In the genomic region with DNA sequence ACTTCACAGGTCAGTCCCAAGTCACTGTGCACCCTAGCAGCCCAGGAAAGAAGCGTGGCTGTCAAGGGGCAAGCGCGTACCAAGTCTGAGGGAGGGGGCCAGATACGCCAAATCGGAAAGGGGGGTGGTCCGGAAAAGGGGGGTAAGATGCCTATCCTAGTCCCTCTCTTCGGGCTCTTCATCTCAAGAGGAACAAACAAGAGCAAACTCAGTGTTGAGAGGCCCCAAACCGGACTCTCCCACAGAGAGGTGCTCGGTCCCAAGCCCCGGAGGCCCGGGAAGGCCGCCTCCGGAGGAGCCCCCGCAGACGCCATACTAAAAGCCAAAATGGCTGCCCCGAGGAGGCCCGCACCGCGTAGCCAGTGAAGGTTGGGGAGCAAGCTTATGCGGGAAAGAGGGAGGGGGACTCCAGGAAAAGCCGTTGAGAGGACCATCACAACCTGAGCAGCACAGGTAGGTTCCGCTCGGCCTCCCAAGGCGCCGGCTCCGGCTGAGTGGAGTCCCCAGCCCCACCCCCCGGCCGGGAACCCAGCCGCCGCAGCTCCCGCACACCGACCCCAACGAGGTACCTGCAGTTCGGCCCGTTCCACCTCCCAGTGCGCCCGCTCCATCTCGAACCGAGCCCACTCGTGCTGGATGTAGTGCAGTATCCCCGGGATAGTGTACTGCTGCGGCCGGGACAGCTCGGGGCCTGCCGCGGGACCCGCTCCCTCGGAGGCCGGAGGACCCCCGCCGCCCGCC, we compare ENCODE assay signal across 8 cellular contexts. TPM values are rescaled to one million over a fixed set of nuclear protein-coding genes. Genes with fewer than 3 reads are reported as not detected.
DNase-seq lines count a peak whose midpoint lies in the region; ATAC-seq, FAIRE-seq and TF ChIP-seq lines count a peak whose summit lies in the region.

A gene with protein sequence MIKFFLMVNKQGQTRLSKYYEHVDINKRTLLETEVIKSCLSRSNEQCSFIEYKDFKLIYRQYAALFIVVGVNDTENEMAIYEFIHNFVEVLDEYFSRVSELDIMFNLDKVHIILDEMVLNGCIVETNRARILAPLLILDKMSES (plus strand): TSS at position 315 of the 741 bp plus-strand sequence. CDS start 40,548 bp downstream, outside the sequence.

- H3K4me3 Mint-ChIP-seq in astrocyte (ENCODE audit: unreplicated experiment): peak within 1 kb of the TSS; percentile 96

- peaks cover 13% of the 10 kb centered on the region for H3K36me3 Mint-ChIP-seq in astrocyte (ENCODE audit: low read depth, unreplicated experiment)

- H3K27me3 Mint-ChIP-seq in astrocyte (ENCODE audit: low read depth, unreplicated experiment): no peaks in the 10 kb centered on the region

- in situ Hi-C loops in KBM-7 (cut with MboI; ENCODE audit: low pct_unique_long_range_greater_than_20kb, low sequenced_read_pairs): no loop called here

- FAIRE-seq in astrocyte (lab: Jason Lieb, UNC): no peak

- H3K36me3 ChIP-seq in astrocyte (ENCODE audit: insufficient read depth, low read length): peaks cover 15% of the 10 kb centered on the region

- peaks cover 59% of the 10 kb centered on the region for H3K79me2 ChIP-seq in astrocyte (ENCODE audit: insufficient read depth, low read length)

- TF ChIP-seq CTCF in AG09309 (IDR thresholded peaks at IDR 0.05; ENCODE audit: control insufficient read depth, insufficient read depth, low read depth, low read length, missing control alignments) (no peak), astrocyte (IDR thresholded peaks at IDR 0.05; ENCODE audit: insufficient read depth, low read depth, low read length) (no peak)

- peak; percentile 54 for TF ChIP-seq POLR2A in GM19193 (IDR thresholded peaks at IDR 0.05; ENCODE audit: extremely low read depth, insufficient read depth, insufficient read length)

- H3K9me3 Mint-ChIP-seq in astrocyte (ENCODE audit: unreplicated experiment): peaks cover 3% of the 10 kb centered on the region

- H3K9me3 ChIP-seq in astrocyte (ENCODE audit: insufficient read depth, low read depth, low read length): no peaks in the 10 kb centered on the region

- H3K27me3 ChIP-seq in astrocyte (ENCODE audit: insufficient read depth, low read length): no peaks in the 10 kb centered on the region

- peak within 1 kb of the TSS; percentile 95 for H3K27ac Mint-ChIP-seq in astrocyte (ENCODE audit: unreplicated experiment)

- intact Hi-C loops in sciatic nerve (cut with DNase I): no loop called here

- H3K4me3 ChIP-seq in AG09309 (ENCODE audit: control insufficient read depth, low read depth, low read length) (peak within 1 kb of the TSS; percentile 84), astrocyte (ENCODE audit: insufficient read depth, low read depth, low read length) (peak within 1 kb of the TSS; percentile 96)

- ATAC-seq in sciatic nerve: peak; percentile 27

- DNase-seq in AG09309 (ENCODE audit: low read depth): no peak
- DNase-seq in KBM-7: peak; percentile 50
- DNase-seq in T-helper 22 cell (ENCODE audit: low read depth): peak; percentile 11
- no peak for DNase-seq in astrocyte (ENCODE audit: low read depth)
- DNase-seq in hypothalamus (lab: John Stamatoyannopoulos, UW): peak in 45 of 51 donors; percentile 6 to 84 (median 52)
- DNase-seq in sciatic nerve (ENCODE audit: low spot score): peak; percentile 67
- DNase-seq in DMS153 (lab: John Stamatoyannopoulos, UW): no peak

- H3K27ac ChIP-seq in astrocyte (ENCODE audit: low read depth, low read length): peak within 1 kb of the TSS; percentile 94

- peak within 1 kb of the TSS; percentile 92 for H3K9ac ChIP-seq in astrocyte (ENCODE audit: low read length)

- peak within 1 kb of the TSS; percentile 90 for H2AFZ ChIP-seq in astrocyte (ENCODE audit: low read depth, low read length)

- peaks cover 6% of the 10 kb centered on the region for H3K4me1 Mint-ChIP-seq in astrocyte (ENCODE audit: low read depth, unreplicated experiment)

- peak within 1 kb of the TSS; percentile 93 for H3K4me2 ChIP-seq in astrocyte (ENCODE audit: low read length)

- H3K4me1 ChIP-seq in astrocyte (ENCODE audit: insufficient read depth, low read length): peaks cover 10% of the 10 kb centered on the region

- H4K20me1 ChIP-seq in astrocyte (ENCODE audit: insufficient read depth, low read length): peaks cover 46% of the 10 kb centered on the region

RNA-seq across cellular contexts. Expression of the gene that starts here (rescaled TPM):
- total RNA-seq in astrocyte (5.7 TPM in 2 replicates), sciatic nerve (13.3 TPM)

Comparison
In these comparisons a context has a peak if more than half of its experiments do, and no peak if none do; other contexts are left out.
1. DNase-seq: peak in KBM-7 (single experiment), T-helper 22 cell (single experiment), hypothalamus (45 of 51) and sciatic nerve (single experiment); none in AG09309 (single experiment), astrocyte (single experiment) and DMS153 (single experiment).